ENCODE assay signal across 16 cellular contexts in genomic region chr11:113705871-113706654, GRCh38. TPM values are rescaled to one million over a fixed set of nuclear protein-coding genes. Genes with fewer than 3 reads are reported as not detected.
A peak's percentile ranks its signal among the peaks of the same experiment; 100 is the strongest.
DNase-seq lines count a peak whose midpoint lies in the region; ATAC-seq and TF ChIP-seq lines count a peak whose summit lies in the region.
"Had no signal": no experiment of that assay in that cellular context is flagged by ENCODE, and none has a peak within 500 bp of the region (broad histone marks: within the 10 kb centered on the region; RNA-seq: fewer than 3 reads in every experiment).

TSS of gene TMPRSS5 (minus strand) at chr11:113706308. CDS start at chr11:113706224, 84 bp downstream.

- H3K4me3 Mint-ChIP-seq in T-cell, result no peak within 1 kb of the TSS
- H3K4me3 Mint-ChIP-seq: activated naive CD4-positive, alpha-beta T cell treated with anti-CD3 and anti-CD28 coated beads, Interleukin-2, amount 50 U/mL, for 24 hours had no signal

- H3F3A ChIP-seq in Loucy (ENCODE audit: low read depth), result no peaks in the 10 kb centered on the region

- H3K27ac ChIP-seq in A673 (ENCODE audit: low read depth, low read length, poor library complexity, severe bottlenecking), result peak within 1 kb of the TSS; percentile 1
- H3K27ac ChIP-seq in dorsolateral prefrontal cortex, result peak within 1 kb of the TSS in 57 of 59 donors; percentile 7 to 94 (median 78)
- H3K27ac ChIP-seq: lower lobe of right lung, testis had no signal

- ATAC-seq in T-cell (replicated peaks in 1 of 4) (no peak), GM18498 (IDR thresholded peaks at IDR 0.05; ENCODE audit: unreplicated experiment) (no peak)
- ATAC-seq: activated CD4-positive, CD25-positive, alpha-beta regulatory T cell treated with anti-CD3 and anti-CD28 coated beads, Interleukin-2, amount 50 U/mL, for 24 hours; lower lobe of right lung; PC-3 had no signal

- H2AFZ ChIP-seq in Loucy (ENCODE audit: low read length) (no peak within 1 kb of the TSS), neuron (ENCODE audit: low read depth, low read length) (no peak within 1 kb of the TSS)

- H3K9me3 ChIP-seq in A673 (ENCODE audit: low read depth, low read length, poor library complexity, severe bottlenecking), result peaks cover 8% of the 10 kb centered on the region
- no peaks in the 10 kb centered on the region for H3K9me3 ChIP-seq in Loucy (ENCODE audit: insufficient read depth, low read depth, low read length)
- H3K9me3 ChIP-seq in neuron (ENCODE audit: low read length), result peaks cover 14% of the 10 kb centered on the region
- H3K9me3 ChIP-seq: MG63, testis had no signal

- no peaks in the 10 kb centered on the region for H3K9me2 ChIP-seq in Loucy (replicated peaks; ENCODE audit: low read depth, low read length)

- peak; percentile 93 for DNase-seq in A673 (ENCODE audit: low spot score)
- DNase-seq in dorsolateral prefrontal cortex, result peak; percentile 30 to 93 (median 87)
- no peak for DNase-seq in KBM-7
- DNase-seq in T-cell, result no peak
- no peak for DNase-seq in stimulated activated CD4-positive, alpha-beta T cell treated with anti-CD3 and anti-CD28 coated beads, Interleukin-12 subunit alpha, Interleukin-12 subunit beta, amount 100 ng/mL, for 4 hours
- DNase-seq: DMS79 treated with DMSO at 0.1 percent for 48 hours, lower lobe of right lung, MG63, PC-3, T-helper 1 cell, testis had no signal

- no peak within 1 kb of the TSS for H3K27ac Mint-ChIP-seq in T-cell
- H3K27ac Mint-ChIP-seq: activated naive CD4-positive, alpha-beta T cell treated with anti-CD3 and anti-CD28 coated beads, Interleukin-2, amount 50 U/mL, for 24 hours had no signal

- peaks cover 44% of the 10 kb centered on the region for H3K36me3 Mint-ChIP-seq in T-cell

- CTCF ChIA-PET in A673 (lab: Charles Lee), result no interaction called here
- CTCF ChIA-PET in T-cell (lab: Charles Lee), result no interaction called here

- no peaks in the 10 kb centered on the region for H3K27me3 Mint-ChIP-seq in T-cell
- H3K27me3 Mint-ChIP-seq: activated naive CD4-positive, alpha-beta T cell treated with anti-CD3 and anti-CD28 coated beads, Interleukin-2, amount 50 U/mL, for 24 hours had no signal

- peak within 1 kb of the TSS; percentile 18 for H3K9ac ChIP-seq in Loucy (ENCODE audit: low read depth, low read length, poor library complexity, severe bottlenecking)

- peaks cover 16 to 38% (median 20%) of the 10 kb centered on the region in 3 donors for H3K9me3 Mint-ChIP-seq in T-cell

- H3K79me2 ChIP-seq in Loucy (ENCODE audit: insufficient read depth, low read length), result no peaks in the 10 kb centered on the region

- TF ChIP-seq CTCF in A673 (conservative IDR thresholded peaks at IDR 0.05; ENCODE audit: low read depth, low read length) (no peak), Loucy (conservative IDR thresholded peaks at IDR 0.05; ENCODE audit: low read length) (no peak), dorsolateral prefrontal cortex (IDR thresholded peaks at IDR 0.05 in 54 of 56, conservative IDR thresholded peaks at IDR 0.05 in 2 of 56; ENCODE audit: low read depth in 1 of 56, partially characterized antibody in 56 of 56) (peak in 7 of 56 donors; percentile 6 to 38 (median 11))

- H3K4me1 Mint-ChIP-seq in T-cell, result no peaks in the 10 kb centered on the region
- H3K4me1 Mint-ChIP-seq: activated naive CD4-positive, alpha-beta T cell treated with anti-CD3 and anti-CD28 coated beads, Interleukin-2, amount 50 U/mL, for 24 hours had no signal

- BruUV-seq in A673 (replicated peaks; lab: Mats Ljungman, UMichigan), result no TSS peak

- H3K36me3 ChIP-seq in A673 (ENCODE audit: insufficient read depth, low read length, poor library complexity, severe bottlenecking) (no peaks in the 10 kb centered on the region), Loucy (ENCODE audit: insufficient read depth, low read length) (no peaks in the 10 kb centered on the region), neuron (ENCODE audit: insufficient read depth, low read length) (no peaks in the 10 kb centered on the region)
- H3K36me3 ChIP-seq: lower lobe of right lung, MG63 had no signal

- H3K27me3 ChIP-seq in A673 (replicated peaks; ENCODE audit: insufficient read depth, low read depth, low read length, poor library complexity), result no peaks in the 10 kb centered on the region
- no peaks in the 10 kb centered on the region for H3K27me3 ChIP-seq in Loucy (ENCODE audit: insufficient read depth, low read length, poor library complexity, severe bottlenecking)
- no peaks in the 10 kb centered on the region for H3K27me3 ChIP-seq in dorsolateral prefrontal cortex
- no peaks in the 10 kb centered on the region for H3K27me3 ChIP-seq in neuron (ENCODE audit: insufficient read depth, low read length)
- H3K27me3 ChIP-seq: MG63, testis had no signal

- H4K20me1 ChIP-seq in Loucy (ENCODE audit: insufficient read depth, low read length, poor library complexity, severe bottlenecking), result no peaks in the 10 kb centered on the region

- intact Hi-C loops in A673 (cut with micrococcal nuclease; ENCODE audit: unreplicated experiment), result no loop called here
- intact Hi-C loops in dorsolateral prefrontal cortex (cut with DNase I), result loop anchor here (2.0 to 10.0 kb wide), 3 partner anchors 69 to 103 kb away; partner anchors contain the start of genes CLDN25 (in 1 of the 2) and ZW10 (in 1 of the 2)

- peak within 1 kb of the TSS; percentile 49 for H3K4me2 ChIP-seq in Loucy (ENCODE audit: low read depth, low read length, poor library complexity, severe bottlenecking)

- in situ Hi-C loops in KBM-7 (cut with MboI; ENCODE audit: low pct_unique_long_range_greater_than_20kb, low sequenced_read_pairs), result no loop called here

- peaks cover 18% of the 10 kb centered on the region for H3K4me1 ChIP-seq in A673 (ENCODE audit: insufficient read depth, low read length, poor library complexity, severe bottlenecking)
- H3K4me1 ChIP-seq in Loucy (ENCODE audit: insufficient read depth, low read length, poor library complexity, severe bottlenecking), result peaks cover 12% of the 10 kb centered on the region
- H3K4me1 ChIP-seq in neuron (ENCODE audit: insufficient read depth, low read length), result peaks cover 20% of the 10 kb centered on the region
- H3K4me1 ChIP-seq: lower lobe of right lung, testis had no signal

- POLR2A ChIA-PET in A673 (lab: Charles Lee; ENCODE audit: low non-redundant PET) (interaction anchor here (0.5 kb wide), 1 partner anchor 109 kb away, joined by 4 read pairs; no protein-coding TSS in a partner anchor), T-cell (lab: Charles Lee) (no interaction called here)

- H3K4me3 ChIP-seq in A673 (ENCODE audit: low read depth, low read length, poor library complexity, severe bottlenecking), result no peak within 1 kb of the TSS
- peak within 1 kb of the TSS; percentile 26 for H3K4me3 ChIP-seq in Loucy (ENCODE audit: low read length, poor library complexity, severe bottlenecking)
- peak within 1 kb of the TSS in 48 of 59 donors; percentile 5 to 65 (median 32) for H3K4me3 ChIP-seq in dorsolateral prefrontal cortex
- peak within 1 kb of the TSS; percentile 26 for H3K4me3 ChIP-seq in neuron (ENCODE audit: low read length)
- H3K4me3 ChIP-seq: lower lobe of right lung, MG63, testis had no signal

RNA-seq across cellular contexts. Expression of gene TMPRSS5, which starts in this region (rescaled TPM):
- total RNA-seq in A673 (2021) (1.5 and 2.9 TPM in 2 replicates), dorsolateral prefrontal cortex (100 to 1,000 TPM in 2 of 120 experiments, 10 to 100 TPM in 103, 1 to 10 TPM in 15; 5.8 to 117 (median 15.1) TPM), T-cell (1 to 10 TPM in 3 of 5 donors, under 1 TPM in 2; 0.76 to 1.7 (median 1.2) TPM)

Comparison
In these comparisons a context has a peak if more than half of its experiments do, and no peak if none do; other contexts are left out.
1. DNase-seq: peak in A673 (single experiment) and dorsolateral prefrontal cortex (10 of 10); none in KBM-7 (single experiment), T-cell (0 of 34) and stimulated activated CD4-positive, alpha-beta T cell treated with anti-CD3 and anti-CD28 coated beads, Interleukin-12 subunit alpha, Interleukin-12 subunit beta, amount 100 ng/mL, for 4 hours (single experiment).